ENCODE assay signal across 8 cellular contexts in genomic region chr6:31157543-31158139, GRCh38. TPM values are rescaled to one million over a fixed set of nuclear protein-coding genes. Genes with fewer than 3 reads are reported as not detected.
DNase-seq lines count a peak whose midpoint lies in the region; ATAC-seq and TF ChIP-seq lines count a peak whose summit lies in the region.

A gene with protein sequence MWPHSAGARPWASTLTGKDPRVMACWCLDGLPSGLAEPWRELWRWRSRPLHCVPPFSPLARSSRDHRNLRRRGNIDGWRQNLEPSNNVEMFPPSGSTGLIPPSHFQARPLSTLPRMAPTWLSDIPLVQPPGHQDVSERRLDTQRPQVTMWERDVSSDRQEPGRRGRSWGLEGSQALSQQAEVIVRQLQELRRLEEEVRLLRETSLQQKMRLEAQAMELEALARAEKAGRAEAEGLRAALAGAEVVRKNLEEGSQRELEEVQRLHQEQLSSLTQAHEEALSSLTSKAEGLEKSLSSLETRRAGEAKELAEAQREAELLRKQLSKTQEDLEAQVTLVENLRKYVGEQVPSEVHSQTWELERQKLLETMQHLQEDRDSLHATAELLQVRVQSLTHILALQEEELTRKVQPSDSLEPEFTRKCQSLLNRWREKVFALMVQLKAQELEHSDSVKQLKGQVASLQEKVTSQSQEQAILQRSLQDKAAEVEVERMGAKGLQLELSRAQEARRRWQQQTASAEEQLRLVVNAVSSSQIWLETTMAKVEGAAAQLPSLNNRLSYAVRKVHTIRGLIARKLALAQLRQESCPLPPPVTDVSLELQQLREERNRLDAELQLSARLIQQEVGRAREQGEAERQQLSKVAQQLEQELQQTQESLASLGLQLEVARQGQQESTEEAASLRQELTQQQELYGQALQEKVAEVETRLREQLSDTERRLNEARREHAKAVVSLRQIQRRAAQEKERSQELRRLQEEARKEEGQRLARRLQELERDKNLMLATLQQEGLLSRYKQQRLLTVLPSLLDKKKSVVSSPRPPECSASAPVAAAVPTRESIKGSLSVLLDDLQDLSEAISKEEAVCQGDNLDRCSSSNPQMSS (minus strand): TSS chr6:31157802. CDS start chr6:31157600, 202 bp downstream.

- intact Hi-C loops in PC-9 (cut with micrococcal nuclease; ENCODE audit: unreplicated experiment) = loop anchor here (1.0 to 2.0 kb wide), 2 partner anchors 12 to 35 kb away; no protein-coding TSS in a partner anchor

- DNase-seq in PC-9 = no peak
- DNase-seq in epithelial cell of proximal tubule (ENCODE audit: low read depth) = no peak
- DNase-seq in NCI-H2029 (lab: John Stamatoyannopoulos, UW) = no peak
- DNase-seq in GM10248 (ENCODE audit: extremely low spot score) = no peak

- no peaks in the 10 kb centered on the region for H3K36me3 ChIP-seq in PC-9 (ENCODE audit: low read depth)

- H3K9me2 ChIP-seq in PC-9 (ENCODE audit: insufficient read depth) = no peaks in the 10 kb centered on the region

- TF ChIP-seq CTCF in PC-9 (conservative IDR thresholded peaks at IDR 0.05) (no peak), epithelial cell of proximal tubule (conservative IDR thresholded peaks at IDR 0.05; ENCODE audit: low read depth, low read length) (no peak), nephron (IDR thresholded peaks at IDR 0.05; ENCODE audit: unreplicated experiment in 3 of 3) (no peak), GM10248 (IDR thresholded peaks at IDR 0.05; ENCODE audit: control extremely low read depth, extremely low read depth, low read depth, missing control alignments) (no peak)

- peaks cover 16% of the 10 kb centered on the region for H3K4me1 ChIP-seq in PC-9 (replicated peaks; ENCODE audit: insufficient read depth)

- peak within 1 kb of the TSS; percentile 83 to 88 (median 85) for H3K4me3 Mint-ChIP-seq in nephron

- no peaks in the 10 kb centered on the region for H3K9me3 ChIP-seq in PC-9 (ENCODE audit: insufficient read depth, low read depth)

- H3F3A ChIP-seq in PC-9 (ENCODE audit: insufficient read depth, low read depth) = no peaks in the 10 kb centered on the region

- POLR2A ChIA-PET in PC-9 (lab: Charles Lee; ENCODE audit: unreplicated experiment) = no interaction called here
- POLR2A ChIA-PET in GM10248 (lab: Yijun Ruan, JAX) = interaction anchor here (1.0 kb wide), 1 partner anchor 38 kb away, joined by 3 read pairs; no protein-coding TSS in a partner anchor

- H3K27ac Mint-ChIP-seq in nephron = peak within 1 kb of the TSS; percentile 18 to 27 (median 23)

- no peaks in the 10 kb centered on the region for H3K27me3 ChIP-seq in PC-9 (ENCODE audit: insufficient read depth, low read depth)

- ATAC-seq in GM21423 (IDR thresholded peaks at IDR 0.05; ENCODE audit: unreplicated experiment) (peak; percentile 3), HG03442 (IDR thresholded peaks at IDR 0.05; ENCODE audit: unreplicated experiment) (no peak), HG03571 (IDR thresholded peaks at IDR 0.05; ENCODE audit: unreplicated experiment) (no peak)

- peak within 1 kb of the TSS; percentile 96 for H2AFZ ChIP-seq in PC-9

- no peaks in the 10 kb centered on the region for H3K27me3 Mint-ChIP-seq in nephron (ENCODE audit: low read depth)

- H3K36me3 Mint-ChIP-seq in nephron (ENCODE audit: low read depth) = peaks cover 19% of the 10 kb centered on the region

- no peak within 1 kb of the TSS for H3K27ac ChIP-seq in PC-9

- H3K4me2 ChIP-seq in PC-9 = peak within 1 kb of the TSS; percentile 94

- H4K20me1 ChIP-seq in PC-9 (ENCODE audit: insufficient read depth) = no peaks in the 10 kb centered on the region; the same call in 1 of the 2 replicates

- peaks cover 20% of the 10 kb centered on the region for H3K4me1 Mint-ChIP-seq in nephron

- BruUV-seq in PC-9 (replicated peaks; lab: Mats Ljungman, UMichigan) = no TSS peak

- CTCF ChIA-PET in PC-9 (lab: Charles Lee) (interaction anchor here (0.6 to 1.2 kb wide), 2 partner anchors 17 to 35 kb away, joined by 3 to 4 read pairs; no protein-coding TSS in a partner anchor), GM10248 (lab: Yijun Ruan, JAX) (interaction anchor here (1.0 to 3.9 kb wide), 9 partner anchors 8 to 335 kb away, joined by 3 to 19 read pairs (median 4); no protein-coding TSS in a partner anchor)

- H3K4me3 ChIP-seq in PC-9 (peak within 1 kb of the TSS; percentile 89), epithelial cell of proximal tubule (ENCODE audit: low read depth, low read length) (peak within 1 kb of the TSS; percentile 82)

- no peaks in the 10 kb centered on the region for H3K79me2 ChIP-seq in PC-9 (ENCODE audit: low read depth)

- H3K9me3 Mint-ChIP-seq in nephron = no peaks in the 10 kb centered on the region

RNA-seq across cellular contexts. Expression of the gene that starts here (rescaled TPM):
- 60.6 and 69.0 TPM in 2 replicates for total RNA-seq in PC-9 (2021)
- total RNA-seq in epithelial cell of proximal tubule = 23.2 and 28.2 TPM in 2 replicates
